ENCODE assay signal across 25 cellular contexts in the genomic region with DNA sequence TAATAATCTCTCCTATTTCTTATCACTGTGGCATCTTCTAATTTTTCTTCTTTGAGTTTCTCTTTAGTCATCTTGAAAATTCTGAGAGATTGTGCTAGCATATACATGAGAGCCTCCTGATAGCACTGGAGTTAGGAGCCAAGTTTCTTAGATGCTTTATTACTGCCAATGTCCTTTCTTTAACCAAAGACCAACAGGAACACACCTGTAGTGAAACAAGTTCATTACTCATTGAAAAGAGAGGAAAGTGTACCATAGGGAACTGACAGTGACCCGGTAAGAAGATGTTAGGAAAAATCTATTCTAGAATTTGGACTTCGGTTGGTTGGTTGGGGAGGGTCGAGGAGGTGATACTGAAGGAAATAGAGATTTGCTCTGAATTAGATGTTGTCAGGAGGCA. TPM values are rescaled to one million over a fixed set of nuclear protein-coding genes. Genes with fewer than 3 reads are reported as not detected.
DNase-seq lines count a peak whose midpoint lies in the region; ATAC-seq, FAIRE-seq and TF ChIP-seq lines count a peak whose summit lies in the region.
"Had no signal": no experiment of that assay in that cellular context is flagged by ENCODE, and none has a peak within 500 bp of the region (broad histone marks: within the 10 kb centered on the region; RNA-seq: fewer than 3 reads in every experiment).

No MANE protein-coding gene starts in this region.

- peaks cover 6% of the 10 kb centered on the region for H3K4me1 Mint-ChIP-seq in astrocyte (ENCODE audit: low read depth, unreplicated experiment)
- H3K4me1 Mint-ChIP-seq: activated B cell treated with CpG ODN at 0.5 μM for 24 hours; activated CD4-positive, alpha-beta memory T cell treated with anti-CD3 and anti-CD28 coated beads, Interleukin-2, amount 10 ng/mL, durations not matched to agents 7 days and 5 days had no signal

- H3K4ac ChIP-seq in mesenchymal stem cell (ENCODE audit: low read depth in 1 of 2, low read length in 2 of 2): no peak overlapping the region

- no peak overlapping the region for H3K18ac ChIP-seq in mesenchymal stem cell (ENCODE audit: low read depth in 1 of 2, low read length in 2 of 2)

- H2BK15ac ChIP-seq in mesenchymal stem cell (ENCODE audit: low read depth, poor library complexity, severe bottlenecking): peak overlapping the region; percentile 28

- no peak overlapping the region for H3K23ac ChIP-seq in mesenchymal stem cell (ENCODE audit: low read length in 2 of 2)

- TF ChIP-seq CTCF in right atrium auricular region (IDR thresholded peaks at IDR 0.05) (no peak), astrocyte (IDR thresholded peaks at IDR 0.05; ENCODE audit: insufficient read depth, low read depth, low read length) (no peak)

- no peaks in the 10 kb centered on the region for H3K79me1 ChIP-seq in mesenchymal stem cell (replicated peaks; ENCODE audit: low read length, poor library complexity, severe bottlenecking)

- H3K27ac Mint-ChIP-seq in astrocyte (ENCODE audit: unreplicated experiment): no peak overlapping the region
- H3K27ac Mint-ChIP-seq: activated B cell treated with CpG ODN at 0.5 μM for 24 hours; activated CD4-positive, alpha-beta memory T cell treated with anti-CD3 and anti-CD28 coated beads, Interleukin-2, amount 10 ng/mL, durations not matched to agents 7 days and 5 days; activated T-cell treated with anti-CD3 and anti-CD28 coated beads, Interleukin-2, amount 50 U/mL, for 24 hours; CD8-positive, alpha-beta T cell; neural progenitor cell; T-helper 1 cell treated with Interleukin-12 subunit alpha and Interleukin-12 subunit beta and Interleukin-4 antibody, amounts not matched to agents 30 μg/mL and 1 μg/mL, for 36 hours had no signal

- FAIRE-seq in astrocyte (lab: Jason Lieb, UNC): no peak

- WGBS in mesenchymal stem cell: 96% methylated on average over 3 of the region's 3 CpGs
- WGBS in urinary bladder: 19% methylated on average over 3 of the region's 3 CpGs

- DNase-seq in right atrium auricular region (ENCODE audit: low spot score): no peak
- no peak for DNase-seq in left cardiac atrium
- DNase-seq in astrocyte (ENCODE audit: low read depth): no peak
- DNase-seq in mesenchymal stem cell: no peak
- DNase-seq in H7: no peak
- DNase-seq: activated B cell treated with CpG ODN at 0.5 μM for 24 hours; activated CD4-positive, alpha-beta memory T cell treated with anti-CD3 and anti-CD28 coated beads, Interleukin-2, amount 10 ng/mL, durations not matched to agents 7 days and 5 days; activated naive CD4-positive, alpha-beta T cell treated with Interleukin-2 at 50 U/mL for 16 hours; activated T-cell treated with anti-CD3 and anti-CD28 coated beads, Interleukin-2, amount 50 U/mL, for 24 hours; CD8-positive, alpha-beta T cell; foreskin keratinocyte; KBM-7; midbrain; MV-4-11; NCI-H510A treated with DMSO at 0.1 percent for 48 hours; SHP77 treated with DMSO at 0.1 percent for 48 hours; stimulated activated CD4-positive, alpha-beta T cell treated with anti-CD3 and anti-CD28 coated beads, Interleukin-15, amount 100 ng/mL, for 24 hours had no signal

- no peak overlapping the region for H4K91ac ChIP-seq in mesenchymal stem cell (ENCODE audit: low read length)

- peak overlapping the region; percentile 73 for H2BK120ac ChIP-seq in mesenchymal stem cell (ENCODE audit: low read depth, low read length)

- ATAC-seq in left cardiac atrium (no peak), GM19328 (IDR thresholded peaks at IDR 0.05; ENCODE audit: unreplicated experiment) (no peak), GM21390 (IDR thresholded peaks at IDR 0.05; ENCODE audit: unreplicated experiment) (no peak)
- ATAC-seq: CD8-positive, alpha-beta T cell; foreskin keratinocyte had no signal

- H3K4me2 ChIP-seq in astrocyte (ENCODE audit: low read length) (peak overlapping the region; percentile 38), mesenchymal stem cell (ENCODE audit: low read length, poor library complexity, severe bottlenecking) (no peak overlapping the region)
- H3K4me2 ChIP-seq: neural progenitor cell had no signal

- no peaks in the 10 kb centered on the region for H3K27me3 Mint-ChIP-seq in astrocyte (ENCODE audit: low read depth, unreplicated experiment)
- H3K27me3 Mint-ChIP-seq: activated B cell treated with CpG ODN at 0.5 μM for 24 hours; activated CD4-positive, alpha-beta memory T cell treated with anti-CD3 and anti-CD28 coated beads, Interleukin-2, amount 10 ng/mL, durations not matched to agents 7 days and 5 days; activated T-cell treated with anti-CD3 and anti-CD28 coated beads, Interleukin-2, amount 50 U/mL, for 24 hours had no signal

- H3K4me1 ChIP-seq in right atrium auricular region (peaks cover 0 to 75% of the 10 kb centered on the region in 2 donors), astrocyte (ENCODE audit: insufficient read depth, low read length) (peaks cover 14% of the 10 kb centered on the region), mesenchymal stem cell (ENCODE audit: control insufficient read depth, insufficient read depth, low read depth, low read length) (peaks cover 2% of the 10 kb centered on the region), urinary bladder (ENCODE audit: insufficient read depth) (peaks cover 1% of the 10 kb centered on the region)
- H3K4me1 ChIP-seq: foreskin keratinocyte, testis had no signal

- intact Hi-C loops in left cardiac atrium (cut with DNase I): no loop called here

- H3K9me3 ChIP-seq in right atrium auricular region (no peaks in the 10 kb centered on the region), astrocyte (ENCODE audit: insufficient read depth, low read depth, low read length) (no peaks in the 10 kb centered on the region), mesenchymal stem cell (ENCODE audit: control insufficient read depth, low read length) (no peaks in the 10 kb centered on the region)
- H3K9me3 ChIP-seq: testis had no signal

- H2AFZ ChIP-seq in astrocyte (ENCODE audit: low read depth, low read length) (no peak overlapping the region), mesenchymal stem cell (ENCODE audit: low read depth, low read length) (no peak overlapping the region)
- H2AFZ ChIP-seq: neural progenitor cell had no signal

- no peak overlapping the region for H2AK5ac ChIP-seq in mesenchymal stem cell (ENCODE audit: low read length, severe bottlenecking)

- H3K27ac ChIP-seq in right atrium auricular region (peak overlapping the region; percentile 59 to 87), astrocyte (ENCODE audit: low read depth, low read length) (peak overlapping the region; percentile 10), mesenchymal stem cell (ENCODE audit: low read length, poor library complexity, severe bottlenecking) (peak overlapping the region; percentile 9), urinary bladder (ENCODE audit: low read depth) (peak overlapping the region; percentile 1)
- H3K27ac ChIP-seq: epithelial cell of prostate, foreskin keratinocyte, neural progenitor cell, testis had no signal

- H2BK5ac ChIP-seq in mesenchymal stem cell (ENCODE audit: low read depth, low read length, poor library complexity, severe bottlenecking): no peak overlapping the region

- H3K27me3 ChIP-seq in right atrium auricular region (no peaks in the 10 kb centered on the region), astrocyte (ENCODE audit: insufficient read depth, low read length) (no peaks in the 10 kb centered on the region), mesenchymal stem cell (ENCODE audit: control insufficient read depth in 1 of 2, insufficient read depth in 1 of 2, low read length in 2 of 2) (no peaks in the 10 kb centered on the region), H7 (ENCODE audit: control insufficient read depth, insufficient read depth, low read length) (no peaks in the 10 kb centered on the region)
- H3K27me3 ChIP-seq: foreskin keratinocyte, neural progenitor cell, testis had no signal

- no peak overlapping the region for H3K14ac ChIP-seq in mesenchymal stem cell (ENCODE audit: low read length in 2 of 2)

- H3K4me3 ChIP-seq in right atrium auricular region (no peak overlapping the region), astrocyte (ENCODE audit: insufficient read depth, low read depth, low read length) (no peak overlapping the region), mesenchymal stem cell (ENCODE audit: insufficient read depth in 1 of 2, low read depth in 1 of 2, low read length in 2 of 2) (no peak overlapping the region), urinary bladder (ENCODE audit: low read depth, low read length) (no peak overlapping the region), H7 (ENCODE audit: insufficient read depth, low read depth, low read length) (no peak overlapping the region)
- H3K4me3 ChIP-seq: neural progenitor cell, testis had no signal

- H3K4me3 Mint-ChIP-seq in astrocyte (ENCODE audit: unreplicated experiment): no peak overlapping the region
- H3K4me3 Mint-ChIP-seq: activated B cell treated with CpG ODN at 0.5 μM for 24 hours; activated CD4-positive, alpha-beta memory T cell treated with anti-CD3 and anti-CD28 coated beads, Interleukin-2, amount 10 ng/mL, durations not matched to agents 7 days and 5 days; activated T-cell treated with anti-CD3 and anti-CD28 coated beads, Interleukin-2, amount 50 U/mL, for 24 hours; CD8-positive, alpha-beta T cell; neural progenitor cell; T-helper 1 cell treated with Interleukin-12 subunit alpha and Interleukin-12 subunit beta and Interleukin-4 antibody, amounts not matched to agents 30 μg/mL and 1 μg/mL, for 36 hours had no signal

- H3K9ac ChIP-seq in astrocyte (ENCODE audit: low read length) (peak overlapping the region; percentile 13), mesenchymal stem cell (ENCODE audit: low read length) (peak overlapping the region; percentile 34)
- H3K9ac ChIP-seq: neural progenitor cell had no signal

- H2BK12ac ChIP-seq in mesenchymal stem cell (ENCODE audit: low read length in 2 of 2): peak overlapping the region in 1 of 2 experiments; percentile 93

- no peaks in the 10 kb centered on the region for H3K36me3 Mint-ChIP-seq in astrocyte (ENCODE audit: low read depth, unreplicated experiment)
- H3K36me3 Mint-ChIP-seq: CD8-positive, alpha-beta T cell; neural progenitor cell had no signal

- no peaks in the 10 kb centered on the region for H4K20me1 ChIP-seq in astrocyte (ENCODE audit: insufficient read depth, low read length)

- peaks cover 7% of the 10 kb centered on the region for H3K36me3 ChIP-seq in right atrium auricular region
- no peaks in the 10 kb centered on the region for H3K36me3 ChIP-seq in astrocyte (ENCODE audit: insufficient read depth, low read length)
- no peaks in the 10 kb centered on the region for H3K36me3 ChIP-seq in mesenchymal stem cell (ENCODE audit: control insufficient read depth in 1 of 2, insufficient read depth in 2 of 2, low read depth in 1 of 2, low read length in 2 of 2)
- no peaks in the 10 kb centered on the region for H3K36me3 ChIP-seq in urinary bladder (ENCODE audit: insufficient read depth)
- no peaks in the 10 kb centered on the region for H3K36me3 ChIP-seq in H7 (replicated peaks; ENCODE audit: control insufficient read depth, insufficient read depth, low read length)
- H3K36me3 ChIP-seq: neural progenitor cell had no signal

- H3K79me2 ChIP-seq in astrocyte (ENCODE audit: insufficient read depth, low read length): no peaks in the 10 kb centered on the region

- peak overlapping the region; percentile 6 for H4K8ac ChIP-seq in mesenchymal stem cell (ENCODE audit: low read length)

- H3K9me3 Mint-ChIP-seq in astrocyte (ENCODE audit: unreplicated experiment): no peaks in the 10 kb centered on the region
- H3K9me3 Mint-ChIP-seq: activated B cell treated with CpG ODN at 0.5 μM for 24 hours; activated CD4-positive, alpha-beta memory T cell treated with anti-CD3 and anti-CD28 coated beads, Interleukin-2, amount 10 ng/mL, durations not matched to agents 7 days and 5 days; activated T-cell treated with anti-CD3 and anti-CD28 coated beads, Interleukin-2, amount 50 U/mL, for 24 hours; CD8-positive, alpha-beta T cell; neural progenitor cell; T-helper 1 cell treated with Interleukin-12 subunit alpha and Interleukin-12 subunit beta and Interleukin-4 antibody, amounts not matched to agents 30 μg/mL and 1 μg/mL, for 36 hours had no signal

RNA-seq across cellular contexts. Expression of gene CD36, which starts 27.1 kb away (rescaled TPM):
- 1,000 to 10,000 TPM in 1 of 2 donors, 100 to 1,000 TPM in 1; 421 to 1,029 TPM for total RNA-seq in right atrium auricular region
- 100 to 1,000 TPM; 760 to 831 TPM for total RNA-seq in left cardiac atrium
- total RNA-seq in astrocyte: 1.7 and 2.6 TPM in 2 replicates
- 50.5 TPM for polyA plus RNA-seq in mesenchymal stem cell (2013, experiment 1 of 2)
- 53.0 TPM for polyA plus RNA-seq in mesenchymal stem cell (2013, experiment 2 of 2)
- total RNA-seq in urinary bladder: 399 TPM
- 24.1 TPM for polyA plus RNA-seq in urinary bladder
- total RNA-seq in H7 (2014; rRNA removed; shearing (Covaris generic)): under 0.01 TPM in 1 of 2 replicates, not detected in the other
- total RNA-seq: activated CD4-positive, alpha-beta memory T cell treated with anti-CD3 and anti-CD28 coated beads, Interleukin-2, amount 10 ng/mL, durations not matched to agents 7 days and 5 days; foreskin keratinocyte; kidney epithelial cell had no signal

Comparison
In these comparisons a context has a peak if more than half of its experiments do, and no peak if none do; other contexts are left out.
1. H3K27ac ChIP-seq: peak in every context shown above with its lines; median percentile 73 in right atrium auricular region; 10 in astrocyte; 9 in mesenchymal stem cell; 1 in urinary bladder.
2. RNA of gene CD36, which starts 27.1 kb away (total RNA-seq): 421 to 1,029 TPM in right atrium auricular region, 760 to 831 TPM in left cardiac atrium and 399 TPM in urinary bladder (single experiment); 1.7 to 2.6 TPM in astrocyte and under 0.01 TPM in H7; every median in the first group is over 100 times any median in the second.